In the genomic region with DNA sequence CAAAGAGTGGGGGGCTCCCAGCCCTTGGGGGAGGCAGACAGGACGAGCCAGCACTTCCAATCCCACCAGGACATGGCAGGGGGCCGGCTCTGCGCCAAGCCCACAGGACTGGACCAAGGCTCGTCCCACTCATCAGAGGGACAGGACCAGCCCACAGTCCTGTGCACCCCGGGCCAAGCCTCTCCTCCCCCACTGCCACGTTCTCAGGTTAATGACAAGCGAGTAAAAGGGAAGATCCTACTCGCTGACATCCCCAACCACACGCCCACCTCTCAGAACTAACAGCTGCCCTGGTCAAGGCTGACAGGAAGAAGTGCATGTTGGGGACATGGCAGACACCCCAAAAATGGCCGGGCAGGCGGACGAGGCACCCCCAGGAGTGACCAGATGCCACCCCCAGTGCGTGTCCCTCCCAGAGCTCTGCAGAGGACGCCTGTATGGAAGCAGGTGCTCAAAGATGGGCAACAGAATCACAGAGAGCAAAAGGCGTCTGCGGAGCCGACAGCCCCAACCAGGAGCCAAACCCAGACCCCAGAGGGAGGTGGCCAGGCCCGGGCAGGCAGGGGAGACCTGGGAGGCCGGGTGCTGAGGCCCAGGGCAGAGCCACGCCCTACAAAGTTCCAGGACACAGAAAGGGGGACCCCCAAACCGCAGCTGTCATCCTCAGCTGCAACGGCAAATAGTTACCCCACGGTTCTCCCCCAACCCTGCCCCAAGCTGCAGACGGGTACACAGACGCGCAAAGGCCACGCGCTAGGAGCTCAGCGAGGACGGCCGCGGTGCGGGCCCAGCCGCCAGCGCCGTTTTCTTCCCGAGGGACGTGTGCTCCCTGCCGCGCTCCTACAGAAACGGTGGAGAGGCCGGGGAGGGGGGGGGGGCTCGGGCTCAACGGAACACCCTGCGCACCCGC, we compare ENCODE assay signal across 8 cellular contexts. TPM values are rescaled to one million over a fixed set of nuclear protein-coding genes. Genes with fewer than 3 reads are reported as not detected.
DNase-seq lines count a peak whose midpoint lies in the region; ATAC-seq and TF ChIP-seq lines count a peak whose summit lies in the region.

No MANE protein-coding gene starts in this region.

- intact Hi-C loops in lower leg skin (cut with DNase I; ENCODE audit: low total_unique reads), result loop anchor here (5.0 kb wide), 1 partner anchor 100 kb away; a partner anchor contains a TSS

- H3K4me3 ChIP-seq in lower leg skin (ENCODE audit: low read depth, poor library complexity, severe bottlenecking) (peak overlapping the region; percentile 76), tibial nerve (peak overlapping the region; percentile 83 to 98 (median 92))

- no peaks in the 10 kb centered on the region for H3K9me3 ChIP-seq in tibial nerve

- no peak for ATAC-seq in HG03196 (IDR thresholded peaks at IDR 0.05; ENCODE audit: unreplicated experiment)

- peak; percentile 8 for DNase-seq in activated CD4-positive, alpha-beta T cell treated with anti-CD3 and anti-CD28 coated beads for 1 hour
- DNase-seq in activated CD4-positive, alpha-beta T cell treated with anti-CD3 and anti-CD28 coated beads for 4 hours, result no peak
- DNase-seq in lower leg skin (ENCODE audit: low spot score in 2 of 2) (peak in 1 of 2 donors; percentile 87), tibial nerve (ENCODE audit: low spot score in 2 of 2) (no peak), anterior cingulate cortex (lab: John Stamatoyannopoulos, UW) (no peak)

- H3K27ac ChIP-seq in cingulate gyrus (ENCODE audit: low read depth, low read length) (peak overlapping the region; percentile 84), tibial nerve (peak overlapping the region; percentile 94 to 97 (median 96))

- H3K4me1 ChIP-seq in tibial nerve, result peaks cover 3 to 72% (median 64%) of the 10 kb centered on the region in 4 donors

- TF ChIP-seq CTCF in lower leg skin (IDR thresholded peaks at IDR 0.05) (no peak), tibial nerve (IDR thresholded peaks at IDR 0.05) (no peak)

- no peaks in the 10 kb centered on the region for H3K27me3 ChIP-seq in tibial nerve

- peaks cover 0 to 12% (median 0%) of the 10 kb centered on the region in 3 donors for H3K36me3 ChIP-seq in tibial nerve

- TF ChIP-seq POLR2A in lower leg skin (IDR thresholded peaks at IDR 0.05) (no peak), tibial nerve (IDR thresholded peaks at IDR 0.05) (no peak)

- WGBS in lower leg skin, 2 donors, result 6 to 17% methylated on average over 23 to 45 of the region's 46 CpGs
- 8 to 15% methylated on average over 24 to 43 of the region's 46 CpGs for WGBS in tibial nerve, 2 donors

- TF ChIP-seq EP300 in tibial nerve (IDR thresholded peaks at IDR 0.05), result no peak

TF ChIP-seq in PFSK-1, 5 proteins besides CTCF, POLR2A, EP300 and RAD21:
- TF ChIP-seq, protein P1, sequence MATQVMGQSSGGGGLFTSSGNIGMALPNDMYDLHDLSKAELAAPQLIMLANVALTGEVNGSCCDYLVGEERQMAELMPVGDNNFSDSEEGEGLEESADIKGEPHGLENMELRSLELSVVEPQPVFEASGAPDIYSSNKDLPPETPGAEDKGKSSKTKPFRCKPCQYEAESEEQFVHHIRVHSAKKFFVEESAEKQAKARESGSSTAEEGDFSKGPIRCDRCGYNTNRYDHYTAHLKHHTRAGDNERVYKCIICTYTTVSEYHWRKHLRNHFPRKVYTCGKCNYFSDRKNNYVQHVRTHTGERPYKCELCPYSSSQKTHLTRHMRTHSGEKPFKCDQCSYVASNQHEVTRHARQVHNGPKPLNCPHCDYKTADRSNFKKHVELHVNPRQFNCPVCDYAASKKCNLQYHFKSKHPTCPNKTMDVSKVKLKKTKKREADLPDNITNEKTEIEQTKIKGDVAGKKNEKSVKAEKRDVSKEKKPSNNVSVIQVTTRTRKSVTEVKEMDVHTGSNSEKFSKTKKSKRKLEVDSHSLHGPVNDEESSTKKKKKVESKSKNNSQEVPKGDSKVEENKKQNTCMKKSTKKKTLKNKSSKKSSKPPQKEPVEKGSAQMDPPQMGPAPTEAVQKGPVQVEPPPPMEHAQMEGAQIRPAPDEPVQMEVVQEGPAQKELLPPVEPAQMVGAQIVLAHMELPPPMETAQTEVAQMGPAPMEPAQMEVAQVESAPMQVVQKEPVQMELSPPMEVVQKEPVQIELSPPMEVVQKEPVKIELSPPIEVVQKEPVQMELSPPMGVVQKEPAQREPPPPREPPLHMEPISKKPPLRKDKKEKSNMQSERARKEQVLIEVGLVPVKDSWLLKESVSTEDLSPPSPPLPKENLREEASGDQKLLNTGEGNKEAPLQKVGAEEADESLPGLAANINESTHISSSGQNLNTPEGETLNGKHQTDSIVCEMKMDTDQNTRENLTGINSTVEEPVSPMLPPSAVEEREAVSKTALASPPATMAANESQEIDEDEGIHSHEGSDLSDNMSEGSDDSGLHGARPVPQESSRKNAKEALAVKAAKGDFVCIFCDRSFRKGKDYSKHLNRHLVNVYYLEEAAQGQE (IDR thresholded peaks at IDR 0.05; ENCODE audit: insufficient read depth in 1 of 2, low read depth in 2 of 2, low read length in 2 of 2), result no peak
- 0 out of 2 replicates have a peak, but pooled peaks have one; percentile 18 for TF ChIP-seq SIN3A (IDR thresholded peaks at IDR 0.05; ENCODE audit: borderline replicate concordance, insufficient read depth, low read length)
TF ChIP-seq in PFSK-1: peak in this region for 1.

RNA-seq across cellular contexts. Expression of a gene that starts 1.8 kb away (rescaled TPM):
- 282 TPM for polyA plus RNA-seq in PFSK-1 (2012; ENCODE audit: insufficient read length, low read depth)
- total RNA-seq in lower leg skin (100 to 1,000 TPM; 124 to 195 (median 148) TPM), tibial nerve (100 to 1,000 TPM; 134 to 255 (median 193) TPM)

RNA-seq across cellular contexts. Expression of a gene that starts 42.5 kb away (rescaled TPM):
- polyA plus RNA-seq in PFSK-1 (2012; ENCODE audit: insufficient read length, low read depth), result 65.9 TPM
- total RNA-seq in lower leg skin (100 to 1,000 TPM in 1 of 4 donors, 10 to 100 TPM in 3; 79.6 to 124 (median 89.4) TPM), tibial nerve (100 to 1,000 TPM in 1 of 4 donors, 10 to 100 TPM in 3; 66.2 to 140 (median 83.2) TPM)
